16 cellular contexts compared by ENCODE assay signal in genomic region chr12:92469837-92470236, GRCh38.
DNase-seq lines count a peak whose midpoint lies in the region; TF ChIP-seq lines count a peak whose summit lies in the region.
"Had no signal": no experiment of that assay in that cellular context is flagged by ENCODE, and none has a peak within 500 bp of the region (broad histone marks: within the 10 kb centered on the region; RNA-seq: fewer than 3 reads in every experiment).

No MANE protein-coding gene starts in this region.

- H3K4me1 Mint-ChIP-seq in activated naive CD4-positive, alpha-beta T cell treated with anti-CD3 and anti-CD28 coated beads for 36 hours (ENCODE audit: low read depth) = peaks cover 49% of the 10 kb centered on the region

- peaks cover 36% of the 10 kb centered on the region for H3F3A ChIP-seq in MM.1S (ENCODE audit: insufficient read depth, low read length)

- H3K4me1 ChIP-seq in testis (peaks cover 9% of the 10 kb centered on the region), MM.1S (ENCODE audit: low read length) (peaks cover 69% of the 10 kb centered on the region)

- H3K79me2 ChIP-seq in MM.1S (ENCODE audit: low read length) = no peaks in the 10 kb centered on the region

- H3K27ac Mint-ChIP-seq in activated naive CD4-positive, alpha-beta T cell treated with anti-CD3 and anti-CD28 coated beads for 36 hours = peak overlapping the region; percentile 89

- H2AFZ ChIP-seq in MM.1S (ENCODE audit: low read length) = no peak overlapping the region

- H3K4me3 ChIP-seq in astrocyte of the spinal cord (ENCODE audit: low read depth, low read length) = no peak overlapping the region
- H3K4me3 ChIP-seq in kidney epithelial cell (ENCODE audit: low read depth, low read length) = no peak overlapping the region
- H3K4me3 ChIP-seq in testis = no peak overlapping the region
- no peak overlapping the region for H3K4me3 ChIP-seq in MM.1S (ENCODE audit: low read length)
- H3K4me3 ChIP-seq: skin epidermis had no signal

- H3K9me3 ChIP-seq in testis (no peaks in the 10 kb centered on the region), MM.1S (replicated peaks; ENCODE audit: insufficient read depth, low read length) (no peaks in the 10 kb centered on the region)

- no peak for TF ChIP-seq POLR2A in testis (IDR thresholded peaks at IDR 0.05)

- H3K4me2 ChIP-seq in MM.1S (ENCODE audit: low read depth, low read length) = no peak overlapping the region

- no peaks in the 10 kb centered on the region for H3K9me2 ChIP-seq in MM.1S (replicated peaks; ENCODE audit: insufficient read depth, low read length)

- H4K20me1 ChIP-seq in MM.1S (ENCODE audit: insufficient read depth, low read length) = no peaks in the 10 kb centered on the region

- H3K9ac ChIP-seq in MM.1S (ENCODE audit: low read length) = no peak overlapping the region

- no peak for DNase-seq in activated naive CD4-positive, alpha-beta T cell treated with anti-CD3 and anti-CD28 coated beads for 36 hours
- DNase-seq in activated naive CD4-positive, alpha-beta T cell treated with Interleukin-2 at 50 U/mL for 16 hours = no peak
- DNase-seq in astrocyte of the spinal cord (ENCODE audit: low read depth, low spot score) = peak; percentile 38
- DNase-seq in kidney epithelial cell (ENCODE audit: low read depth) = peak; percentile 9
- DNase-seq in testis = peak; percentile 53
- DNase-seq in MM.1S = no peak
- DNase-seq in cerebellar cortex (ENCODE audit: low spot score) = no peak
- DNase-seq in epidermal melanocyte (ENCODE audit: insufficient read length, low spot score) = no peak
- DNase-seq: ACHN, caudate nucleus, EL, foreskin melanocyte, H9, midbrain, NCI-H69 had no signal

- no peaks in the 10 kb centered on the region for H3K36me3 Mint-ChIP-seq in activated naive CD4-positive, alpha-beta T cell treated with anti-CD3 and anti-CD28 coated beads for 36 hours (ENCODE audit: low read depth)

- H3K27ac ChIP-seq in testis = no peak overlapping the region
- no peak overlapping the region for H3K27ac ChIP-seq in MM.1S (ENCODE audit: low read length)

- TF ChIP-seq CTCF in astrocyte of the spinal cord (IDR thresholded peaks at IDR 0.05; ENCODE audit: low read depth, low read length) (no peak), kidney epithelial cell (IDR thresholded peaks at IDR 0.05; ENCODE audit: insufficient read depth, low read length, poor library complexity, severe bottlenecking) (no peak), testis (IDR thresholded peaks at IDR 0.05) (no peak), MM.1S (IDR thresholded peaks at IDR 0.05; ENCODE audit: low read length) (no peak)

- no peaks in the 10 kb centered on the region for H3K27me3 Mint-ChIP-seq in activated naive CD4-positive, alpha-beta T cell treated with anti-CD3 and anti-CD28 coated beads for 36 hours (ENCODE audit: low read depth)

- no peaks in the 10 kb centered on the region for H3K27me3 ChIP-seq in kidney epithelial cell (ENCODE audit: control insufficient read depth, insufficient read depth, low read length)
- no peaks in the 10 kb centered on the region for H3K27me3 ChIP-seq in testis
- no peaks in the 10 kb centered on the region for H3K27me3 ChIP-seq in MM.1S (replicated peaks; ENCODE audit: insufficient read depth, low read length)

- no peaks in the 10 kb centered on the region for H3K36me3 ChIP-seq in kidney epithelial cell (ENCODE audit: control insufficient read depth, insufficient read depth, low read length)
- no peaks in the 10 kb centered on the region for H3K36me3 ChIP-seq in testis (ENCODE audit: low read depth, missing control alignments)
- no peaks in the 10 kb centered on the region for H3K36me3 ChIP-seq in MM.1S (replicated peaks; ENCODE audit: insufficient read depth, low read length)

- CTCF ChIA-PET in activated naive CD4-positive, alpha-beta T cell treated with anti-CD3 and anti-CD28 coated beads for 36 hours (lab: Charles Lee) = interaction anchor here (1.0 kb wide), 1 partner anchor 33 kb away, joined by 4 read pairs; no protein-coding TSS in a partner anchor

- intact Hi-C loops in activated naive CD4-positive, alpha-beta T cell treated with anti-CD3 and anti-CD28 coated beads for 36 hours (cut with micrococcal nuclease) = loop anchor here (1.0 to 5.0 kb wide), 17 partner anchors 15 to 691 kb away; no protein-coding TSS in a partner anchor
- intact Hi-C loops in testis (cut with DNase I; ENCODE audit: low total_unique reads) = no loop called here

- H3K9me3 Mint-ChIP-seq in activated naive CD4-positive, alpha-beta T cell treated with anti-CD3 and anti-CD28 coated beads for 36 hours = no peaks in the 10 kb centered on the region
- H3K9me3 Mint-ChIP-seq: H9 had no signal

- H3K4me3 Mint-ChIP-seq in activated naive CD4-positive, alpha-beta T cell treated with anti-CD3 and anti-CD28 coated beads for 36 hours = no peak overlapping the region
- H3K4me3 Mint-ChIP-seq: H9 had no signal

- in situ Hi-C loops in astrocyte of the spinal cord (cut with HindIII; ENCODE audit: low sequenced_read_pairs) = no loop called here

- 50% methylated on average over 6 of the region's 6 CpGs for WGBS in testis, 2 donors

Comparison
In these comparisons a context has a peak if more than half of its experiments do, and no peak if none do; other contexts are left out.
1. DNase-seq: peak in astrocyte of the spinal cord (single experiment), kidney epithelial cell (single experiment) and testis (single experiment); none in activated naive CD4-positive, alpha-beta T cell treated with anti-CD3 and anti-CD28 coated beads for 36 hours (single experiment), activated naive CD4-positive, alpha-beta T cell treated with Interleukin-2 at 50 U/mL for 16 hours (single experiment), MM.1S (single experiment), cerebellar cortex (single experiment) and epidermal melanocyte (single experiment).